ENCODE assay signal across 8 cellular contexts in the genomic region with DNA sequence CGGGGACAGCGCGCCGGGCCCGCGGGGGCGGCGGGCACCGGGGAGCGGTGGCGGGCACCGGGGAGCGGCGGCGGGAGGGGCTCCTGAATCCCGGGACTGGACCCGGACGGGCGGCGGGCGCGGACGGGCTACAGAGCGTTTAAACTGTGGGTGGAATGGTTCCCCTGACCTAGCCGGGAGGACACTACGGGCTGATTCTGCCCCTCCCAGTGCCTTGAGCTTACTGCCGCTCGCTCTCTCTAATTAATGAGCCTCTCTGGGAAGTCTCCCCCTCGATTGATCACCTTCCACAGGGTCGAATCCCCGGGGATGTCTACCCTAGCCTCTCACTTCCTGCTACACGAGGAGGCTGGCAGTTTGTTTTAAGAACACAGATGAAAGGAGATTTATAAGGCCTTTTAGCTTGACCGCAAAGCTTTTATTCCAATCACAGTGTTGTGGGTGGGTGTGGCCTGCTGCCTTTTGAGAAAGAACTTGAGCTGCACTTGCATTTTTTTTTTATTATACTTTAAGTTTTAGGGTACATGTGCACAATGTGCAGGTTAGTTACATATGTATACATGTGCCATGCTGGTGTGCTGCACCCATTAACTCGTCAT. TPM values are rescaled to one million over a fixed set of nuclear protein-coding genes. Genes with fewer than 3 reads are reported as not detected.
DNase-seq lines count a peak whose midpoint lies in the region; ATAC-seq and TF ChIP-seq lines count a peak whose summit lies in the region.

No MANE protein-coding gene starts in this region.

- no peak overlapping the region for H3K4me3 ChIP-seq in CD4-positive, CD25-positive, alpha-beta regulatory T cell (ENCODE audit: low read depth, low read length)
- peak overlapping the region; percentile 68 for H3K4me3 ChIP-seq in iPS-20b (ENCODE audit: low read length)

- POLR2A ChIA-PET in activated CD8-positive, alpha-beta T cell treated with anti-CD3 and anti-CD28 coated beads for 36 hours (lab: Charles Lee) = no interaction called here

- H3K4me1 Mint-ChIP-seq in CD4-positive, CD25-positive, alpha-beta regulatory T cell = peaks cover 0 to 12% (median 6%) of the 10 kb centered on the region in 4 donors
- peaks cover 5% of the 10 kb centered on the region for H3K4me1 Mint-ChIP-seq in activated CD8-positive, alpha-beta T cell treated with anti-CD3 and anti-CD28 coated beads for 36 hours (ENCODE audit: low read depth)
- H3K4me1 Mint-ChIP-seq in stimulated activated memory B cell treated with anti-CD40 and anti-IgM and Interleukin-4, amounts not matched to agents 10 μg/mL and 1 μg/mL and 100 μg/mL, for 72 hours = peaks cover 9% of the 10 kb centered on the region

- intact Hi-C loops in activated CD8-positive, alpha-beta T cell treated with anti-CD3 and anti-CD28 coated beads for 36 hours (cut with micrococcal nuclease) = no loop called here

- TF ChIP-seq CTCF in activated CD8-positive, alpha-beta T cell treated with anti-CD3 and anti-CD28 coated beads for 36 hours (IDR thresholded peaks at IDR 0.05) = no peak

- H3K4me1 ChIP-seq in CD4-positive, CD25-positive, alpha-beta regulatory T cell (ENCODE audit: control insufficient read depth, insufficient read depth, low read length, poor library complexity, severe bottlenecking) = peaks cover 11% of the 10 kb centered on the region
- H3K4me1 ChIP-seq in iPS-20b (ENCODE audit: insufficient read depth, low read length) = no peaks in the 10 kb centered on the region

- peak in 1 of 3 donors; percentile 16 for DNase-seq in CD4-positive, CD25-positive, alpha-beta regulatory T cell
- peak; percentile 4 for DNase-seq in activated CD8-positive, alpha-beta T cell treated with anti-CD3 and anti-CD28 coated beads for 36 hours
- DNase-seq in T-helper 9 cell = no peak
- no peak for DNase-seq in GM19240 (ENCODE audit: insufficient read length, low spot score)

- H3K36me3 ChIP-seq in CD4-positive, CD25-positive, alpha-beta regulatory T cell (ENCODE audit: control insufficient read depth, insufficient read depth, low read length) = no peaks in the 10 kb centered on the region
- H3K36me3 ChIP-seq in iPS-20b (ENCODE audit: insufficient read depth, low read depth, low read length) = no peaks in the 10 kb centered on the region

- peak overlapping the region; percentile 5 to 74 (median 54) for H3K4me3 Mint-ChIP-seq in CD4-positive, CD25-positive, alpha-beta regulatory T cell
- peak overlapping the region; percentile 54 for H3K4me3 Mint-ChIP-seq in activated CD8-positive, alpha-beta T cell treated with anti-CD3 and anti-CD28 coated beads for 36 hours
- peak overlapping the region; percentile 43 for H3K4me3 Mint-ChIP-seq in stimulated activated memory B cell treated with anti-CD40 and anti-IgM and Interleukin-4, amounts not matched to agents 10 μg/mL and 1 μg/mL and 100 μg/mL, for 72 hours

- H3K27ac Mint-ChIP-seq in CD4-positive, CD25-positive, alpha-beta regulatory T cell = no peak overlapping the region
- H3K27ac Mint-ChIP-seq in activated CD8-positive, alpha-beta T cell treated with anti-CD3 and anti-CD28 coated beads for 36 hours = no peak overlapping the region
- H3K27ac Mint-ChIP-seq in stimulated activated memory B cell treated with anti-CD40 and anti-IgM and Interleukin-4, amounts not matched to agents 10 μg/mL and 1 μg/mL and 100 μg/mL, for 72 hours = no peak overlapping the region

- H3K9ac ChIP-seq in iPS-20b (ENCODE audit: low read depth, low read length) = peak overlapping the region; percentile 47; the same call in 1 of the 2 replicates

- CTCF ChIA-PET in activated CD8-positive, alpha-beta T cell treated with anti-CD3 and anti-CD28 coated beads for 36 hours (lab: Charles Lee) = interaction anchor here (0.7 to 1.1 kb wide), 3 partner anchors 34 to 306 kb away, joined by 3 read pairs; no protein-coding TSS in a partner anchor

- peaks cover 0 to 9% (median 3%) of the 10 kb centered on the region in 7 donors for H3K9me3 Mint-ChIP-seq in CD4-positive, CD25-positive, alpha-beta regulatory T cell
- H3K9me3 Mint-ChIP-seq in activated CD8-positive, alpha-beta T cell treated with anti-CD3 and anti-CD28 coated beads for 36 hours = no peaks in the 10 kb centered on the region
- no peaks in the 10 kb centered on the region for H3K9me3 Mint-ChIP-seq in stimulated activated memory B cell treated with anti-CD40 and anti-IgM and Interleukin-4, amounts not matched to agents 10 μg/mL and 1 μg/mL and 100 μg/mL, for 72 hours

- peaks cover 0 to 5% of the 10 kb centered on the region in 2 experiments for H3K9me3 ChIP-seq in CD4-positive, CD25-positive, alpha-beta regulatory T cell (ENCODE audit: control insufficient read depth in 2 of 2, low read length in 2 of 2)
- no peaks in the 10 kb centered on the region for H3K9me3 ChIP-seq in iPS-20b (ENCODE audit: insufficient read depth, low read depth, low read length)

- no peaks in the 10 kb centered on the region for H3K36me3 Mint-ChIP-seq in CD4-positive, CD25-positive, alpha-beta regulatory T cell
- H3K36me3 Mint-ChIP-seq in activated CD8-positive, alpha-beta T cell treated with anti-CD3 and anti-CD28 coated beads for 36 hours (ENCODE audit: low read depth) = no peaks in the 10 kb centered on the region
- H3K36me3 Mint-ChIP-seq in stimulated activated memory B cell treated with anti-CD40 and anti-IgM and Interleukin-4, amounts not matched to agents 10 μg/mL and 1 μg/mL and 100 μg/mL, for 72 hours = no peaks in the 10 kb centered on the region

- ATAC-seq in CD4-positive, CD25-positive, alpha-beta regulatory T cell (ENCODE audit: low read depth in 2 of 2) = no peak
- ATAC-seq in HG02885 (IDR thresholded peaks at IDR 0.05; ENCODE audit: poor library complexity, unreplicated experiment) = peak; percentile 36
- ATAC-seq in activated CD8-positive, alpha-beta T cell treated with anti-CD3 and anti-CD28 coated beads for 36 hours = no peak
- ATAC-seq in stimulated activated memory B cell treated with anti-CD40 and anti-IgM and Interleukin-4, amounts not matched to agents 10 μg/mL and 1 μg/mL and 100 μg/mL, for 72 hours = peak; percentile 49
- ATAC-seq in GM21717 (IDR thresholded peaks at IDR 0.05; ENCODE audit: unreplicated experiment) = no peak

- H3K27me3 Mint-ChIP-seq in CD4-positive, CD25-positive, alpha-beta regulatory T cell = peaks cover 68% of the 10 kb centered on the region
- H3K27me3 Mint-ChIP-seq in activated CD8-positive, alpha-beta T cell treated with anti-CD3 and anti-CD28 coated beads for 36 hours = peaks cover 36% of the 10 kb centered on the region
- peaks cover 55% of the 10 kb centered on the region for H3K27me3 Mint-ChIP-seq in stimulated activated memory B cell treated with anti-CD40 and anti-IgM and Interleukin-4, amounts not matched to agents 10 μg/mL and 1 μg/mL and 100 μg/mL, for 72 hours

- peaks cover 38% of the 10 kb centered on the region for H3K27me3 ChIP-seq in CD4-positive, CD25-positive, alpha-beta regulatory T cell (ENCODE audit: control insufficient read depth, insufficient read depth, low read length)
- peaks cover 25% of the 10 kb centered on the region for H3K27me3 ChIP-seq in iPS-20b (ENCODE audit: insufficient read depth, low read length)

- H3K27ac ChIP-seq in CD4-positive, CD25-positive, alpha-beta regulatory T cell (ENCODE audit: insufficient read depth, low read length, poor library complexity, severe bottlenecking) = no peak overlapping the region
- H3K27ac ChIP-seq in iPS-20b (ENCODE audit: low read length) = no peak overlapping the region

RNA-seq across cellular contexts. Expression of a gene that starts 1.0 kb away (rescaled TPM):
- 0.76 TPM for total RNA-seq in CD4-positive, CD25-positive, alpha-beta regulatory T cell
- under 1 TPM in 2 of 4 donors, not detected in 2; 0.05 to 0.09 TPM for polyA plus RNA-seq in CD4-positive, CD25-positive, alpha-beta regulatory T cell
- total RNA-seq in activated CD8-positive, alpha-beta T cell treated with anti-CD3 and anti-CD28 coated beads for 36 hours = under 1 TPM in 1 of 2 experiments, not detected in 1; 0.11 TPM

Comparison
In these comparisons a context has a peak if more than half of its experiments do, and no peak if none do; other contexts are left out.
1. ATAC-seq: peak in HG02885 (single experiment) and stimulated activated memory B cell treated with anti-CD40 and anti-IgM and Interleukin-4, amounts not matched to agents 10 μg/mL and 1 μg/mL and 100 μg/mL, for 72 hours (single experiment); none in CD4-positive, CD25-positive, alpha-beta regulatory T cell (0 of 2), activated CD8-positive, alpha-beta T cell treated with anti-CD3 and anti-CD28 coated beads for 36 hours (single experiment) and GM21717 (single experiment).
2. Peak in every context shown above with its lines, with median percentiles within 50 percentile points of each other: H3K4me3 Mint-ChIP-seq.